Comparison of ENCODE assay signal across 16 cellular contexts in genomic region chr10:34222359-34222758, GRCh38.
DNase-seq lines count a peak whose midpoint lies in the region; ATAC-seq and TF ChIP-seq lines count a peak whose summit lies in the region.
"Had no signal": no experiment of that assay in that cellular context is flagged by ENCODE, and none has a peak within 500 bp of the region (broad histone marks: within the 10 kb centered on the region; RNA-seq: fewer than 3 reads in every experiment).

No MANE protein-coding gene starts in this region.

- H3K4me3 Mint-ChIP-seq in WTC11 (no peak overlapping the region), nephron (no peak overlapping the region)

- no peaks in the 10 kb centered on the region for H3K27me3 Mint-ChIP-seq in WTC11 (ENCODE audit: low read depth)
- no peaks in the 10 kb centered on the region for H3K27me3 Mint-ChIP-seq in nephron (ENCODE audit: low read depth)

- CTCF ChIA-PET in WTC11 (lab: Charles Lee): interaction anchor here (0.6 to 1.0 kb wide), 3 partner anchors 15 to 106 kb away, joined by 3 to 4 read pairs (median 3); no protein-coding TSS in a partner anchor

- ATAC-seq in WTC11 (peak; percentile 51), HG03457 (IDR thresholded peaks at IDR 0.05; ENCODE audit: unreplicated experiment) (no peak)
- ATAC-seq: K562 had no signal

- no peak overlapping the region for H3K27ac Mint-ChIP-seq in WTC11
- H3K27ac Mint-ChIP-seq in nephron: peak overlapping the region; percentile 2 to 43 (median 19)

- peak; percentile 6 for TF ChIP-seq CTCF in GM12873 (IDR thresholded peaks at IDR 0.05; ENCODE audit: insufficient read depth, low read depth, low read length, missing control alignments)
- no peak for TF ChIP-seq CTCF in WTC11 (IDR thresholded peaks at IDR 0.05)
- TF ChIP-seq CTCF in nephron (IDR thresholded peaks at IDR 0.05; ENCODE audit: unreplicated experiment in 3 of 3): peak in 1 of 3 experiments; percentile 11

- peaks cover 7% of the 10 kb centered on the region for H3K9me3 Mint-ChIP-seq in WTC11
- H3K9me3 Mint-ChIP-seq in nephron: peaks cover 15% of the 10 kb centered on the region

- POLR2A ChIA-PET in WTC11 (lab: Charles Lee): no interaction called here

- H3K4me1 Mint-ChIP-seq in WTC11: peaks cover 11% of the 10 kb centered on the region
- H3K4me1 Mint-ChIP-seq in nephron: peaks cover 21% of the 10 kb centered on the region

- DNase-seq in HT-29 (ENCODE audit: low spot score) (peak; percentile 11), WTC11 (ENCODE audit: low spot score) (no peak), COLO829 (ENCODE audit: low spot score) (no peak), NK-92 (lab: John Stamatoyannopoulos, UW; ENCODE audit: unreplicated experiment) (no peak)
- DNase-seq: DMS153; EL; HCEC 1CT; NCI-H1092 treated with DMSO at 0.1 percent for 48 hours; NCI-H1694; NCI-H2171 treated with DMSO at 0.1 percent for 48 hours; NK-92 treated with Interleukin-12 subunit alpha and Interleukin-12 subunit beta, amount 100 ng/mL, for 24 hours; OCI-M1 had no signal

- H3K36me3 Mint-ChIP-seq in WTC11 (no peaks in the 10 kb centered on the region), nephron (ENCODE audit: low read depth) (peaks cover 28% of the 10 kb centered on the region)

TF ChIP-seq in WTC11, 78 proteins besides CTCF, POLR2A, EP300 and RAD21:
- no peak for TF ChIP-seq ZNF425 (CRISPR knock-in tag; conservative IDR thresholded peaks at IDR 0.05)
- TF ChIP-seq USF1 (CRISPR knock-in tag; IDR thresholded peaks at IDR 0.05): no peak
- no peak for TF ChIP-seq ATF1 (CRISPR knock-in tag; IDR thresholded peaks at IDR 0.05)
- TF ChIP-seq MXD4 (CRISPR knock-in tag; IDR thresholded peaks at IDR 0.05; ENCODE audit: borderline replicate concordance): no peak
- TF ChIP-seq AR (CRISPR knock-in tag; IDR thresholded peaks at IDR 0.05): no peak
- no peak for TF ChIP-seq SMAD4 (CRISPR knock-in tag; IDR thresholded peaks at IDR 0.05)
- TF ChIP-seq KAT7 (CRISPR knock-in tag; IDR thresholded peaks at IDR 0.05; ENCODE audit: borderline replicate concordance): no peak
- no peak for TF ChIP-seq ARID4B (CRISPR knock-in tag; IDR thresholded peaks at IDR 0.05; ENCODE audit: borderline replicate concordance)
- TF ChIP-seq FOXP4 (CRISPR knock-in tag; IDR thresholded peaks at IDR 0.05): no peak
- no peak for TF ChIP-seq E2F1 (CRISPR knock-in tag; IDR thresholded peaks at IDR 0.05)
- TF ChIP-seq TCF7 (CRISPR knock-in tag; IDR thresholded peaks at IDR 0.05; ENCODE audit: low read depth): no peak
- no peak for TF ChIP-seq SP1 (CRISPR knock-in tag; conservative IDR thresholded peaks at IDR 0.05)
